ENCODE assay signal across 1 cellular context in genomic region chr17:57373071-57373470, GRCh38.
TF ChIP-seq lines count a peak whose summit lies in the region.

No MANE protein-coding gene starts in this region.

TF ChIP-seq in HepG2, 621 proteins besides CTCF, POLR2A, EP300 and RAD21 (continued from another document and continues in another):
- TF ChIP-seq HOXA9 (CRISPR knock-in tag; IDR thresholded peaks at IDR 0.05; ENCODE audit: borderline replicate concordance), result no peak
- TF ChIP-seq THAP11 (CRISPR knock-in tag; IDR thresholded peaks at IDR 0.05), result no peak
- TF ChIP-seq NCOA2 (CRISPR knock-in tag; IDR thresholded peaks at IDR 0.05), result peak; percentile 71
- TF ChIP-seq HNF4A (CRISPR knock-in tag; IDR thresholded peaks at IDR 0.05), result peak; percentile 17; the same call in 1 of the 2 replicates
- no peak for TF ChIP-seq ZNF451 (CRISPR knock-in tag; IDR thresholded peaks at IDR 0.05)
- 0 out of 2 replicates have a peak, but pooled peaks have one; percentile 28 for TF ChIP-seq FOXK1 (CRISPR knock-in tag; IDR thresholded peaks at IDR 0.05; ENCODE audit: borderline replicate concordance, low read depth)
- no peak for TF ChIP-seq DNMT1 (CRISPR knock-in tag; IDR thresholded peaks at IDR 0.05)
- no peak for TF ChIP-seq PCBP1 (IDR thresholded peaks at IDR 0.05; ENCODE audit: borderline replicate concordance, low read depth, low read length)
- no peak for TF ChIP-seq ZNF101 (CRISPR knock-in tag; IDR thresholded peaks at IDR 0.05; ENCODE audit: borderline replicate concordance, low read depth)
- no peak for TF ChIP-seq ZFY (CRISPR knock-in tag; IDR thresholded peaks at IDR 0.05)
- peak; percentile 33; the same call in 1 of the 2 replicates for TF ChIP-seq MEIS1 (CRISPR knock-in tag; IDR thresholded peaks at IDR 0.05; ENCODE audit: borderline replicate concordance)
- TF ChIP-seq SOX13 (IDR thresholded peaks at IDR 0.05), result no peak
- peak in 1 of 2 experiments; percentile 73; a peak in 2 of 4 replicates for TF ChIP-seq SOX13 (CRISPR knock-in tag; conservative IDR thresholded peaks at IDR 0.05 in 1 of 2, IDR thresholded peaks at IDR 0.05 in 1 of 2)
- peak; percentile 67; the same call in 1 of the 2 replicates for TF ChIP-seq TBX2 (CRISPR knock-in tag; IDR thresholded peaks at IDR 0.05; ENCODE audit: borderline replicate concordance)
- no peak for TF ChIP-seq ZNF570 (CRISPR knock-in tag; IDR thresholded peaks at IDR 0.05; ENCODE audit: borderline replicate concordance)
- TF ChIP-seq, protein P1, sequence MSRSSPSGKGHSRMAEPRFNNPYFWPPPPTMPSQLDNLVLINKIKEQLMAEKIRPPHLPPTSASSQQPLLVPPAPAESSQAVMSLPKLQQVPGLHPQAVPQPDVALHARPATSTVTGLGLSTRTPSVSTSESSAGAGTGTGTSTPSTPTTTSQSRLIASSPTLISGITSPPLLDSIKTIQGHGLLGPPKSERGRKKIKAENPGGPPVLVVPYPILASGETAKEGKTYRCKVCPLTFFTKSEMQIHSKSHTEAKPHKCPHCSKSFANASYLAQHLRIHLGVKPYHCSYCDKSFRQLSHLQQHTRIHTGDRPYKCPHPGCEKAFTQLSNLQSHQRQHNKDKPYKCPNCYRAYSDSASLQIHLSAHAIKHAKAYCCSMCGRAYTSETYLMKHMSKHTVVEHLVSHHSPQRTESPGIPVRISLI (CRISPR knock-in tag; IDR thresholded peaks at IDR 0.05; ENCODE audit: borderline replicate concordance), result peak; percentile 91
- peak; percentile 74 for TF ChIP-seq FOSL2 (CRISPR knock-in tag; IDR thresholded peaks at IDR 0.05)
- TF ChIP-seq MXD3 (CRISPR knock-in tag; IDR thresholded peaks at IDR 0.05), result peak; percentile 38; the same call in 1 of the 2 replicates
- TF ChIP-seq ZIK1 (CRISPR knock-in tag; IDR thresholded peaks at IDR 0.05; ENCODE audit: borderline replicate concordance, low read depth), result no peak
- TF ChIP-seq FOSL1 (CRISPR knock-in tag; IDR thresholded peaks at IDR 0.05; ENCODE audit: borderline replicate concordance), result no peak
- no peak for TF ChIP-seq GRHL1 (CRISPR knock-in tag; conservative IDR thresholded peaks at IDR 0.05)
- TF ChIP-seq, protein P2, sequence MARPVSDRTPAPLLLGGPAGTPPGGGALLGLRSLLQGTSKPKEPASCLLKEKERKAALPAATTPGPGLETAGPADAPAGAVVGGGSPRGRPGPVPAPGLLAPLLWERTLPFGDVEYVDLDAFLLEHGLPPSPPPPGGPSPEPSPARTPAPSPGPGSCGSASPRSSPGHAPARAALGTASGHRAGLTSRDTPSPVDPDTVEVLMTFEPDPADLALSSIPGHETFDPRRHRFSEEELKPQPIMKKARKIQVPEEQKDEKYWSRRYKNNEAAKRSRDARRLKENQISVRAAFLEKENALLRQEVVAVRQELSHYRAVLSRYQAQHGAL (CRISPR knock-in tag; IDR thresholded peaks at IDR 0.05; ENCODE audit: not compliant biosample characterization), result no peak
- TF ChIP-seq ARNTL (CRISPR knock-in tag; IDR thresholded peaks at IDR 0.05), result 0 out of 2 replicates have a peak, but pooled peaks have one; percentile 37
- 0 out of 2 replicates have a peak, but pooled peaks have one; percentile 23 for TF ChIP-seq FOXC1 (CRISPR knock-in tag; IDR thresholded peaks at IDR 0.05; ENCODE audit: borderline replicate concordance)
- peak; percentile 59; the same call in 1 of the 2 replicates for TF ChIP-seq PPARG (CRISPR knock-in tag; conservative IDR thresholded peaks at IDR 0.05)
- no peak for TF ChIP-seq ZNF616 (CRISPR knock-in tag; IDR thresholded peaks at IDR 0.05; ENCODE audit: low read depth)
- TF ChIP-seq CBFB (CRISPR knock-in tag; IDR thresholded peaks at IDR 0.05), result 0 out of 2 replicates have a peak, but pooled peaks have one; percentile 16
- no peak for TF ChIP-seq ELF4 (CRISPR knock-in tag; IDR thresholded peaks at IDR 0.05; ENCODE audit: borderline replicate concordance)
- TF ChIP-seq HOXD1 (CRISPR knock-in tag; IDR thresholded peaks at IDR 0.05), result no peak
- TF ChIP-seq POGZ (CRISPR knock-in tag; IDR thresholded peaks at IDR 0.05), result peak; percentile 40; the same call in 1 of the 2 replicates
- TF ChIP-seq LCORL (IDR thresholded peaks at IDR 0.05), result no peak
- peak; percentile 38; the same call in 1 of the 2 replicates for TF ChIP-seq LCORL (CRISPR knock-in tag; IDR thresholded peaks at IDR 0.05)
- TF ChIP-seq, protein P3, sequence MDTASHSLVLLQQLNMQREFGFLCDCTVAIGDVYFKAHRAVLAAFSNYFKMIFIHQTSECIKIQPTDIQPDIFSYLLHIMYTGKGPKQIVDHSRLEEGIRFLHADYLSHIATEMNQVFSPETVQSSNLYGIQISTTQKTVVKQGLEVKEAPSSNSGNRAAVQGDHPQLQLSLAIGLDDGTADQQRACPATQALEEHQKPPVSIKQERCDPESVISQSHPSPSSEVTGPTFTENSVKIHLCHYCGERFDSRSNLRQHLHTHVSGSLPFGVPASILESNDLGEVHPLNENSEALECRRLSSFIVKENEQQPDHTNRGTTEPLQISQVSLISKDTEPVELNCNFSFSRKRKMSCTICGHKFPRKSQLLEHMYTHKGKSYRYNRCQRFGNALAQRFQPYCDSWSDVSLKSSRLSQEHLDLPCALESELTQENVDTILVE (CRISPR knock-in tag; IDR thresholded peaks at IDR 0.05), result no peak
- TF ChIP-seq SMC3 (IDR thresholded peaks at IDR 0.05; ENCODE audit: low read length), result no peak
- TF ChIP-seq ZNF350 (CRISPR knock-in tag; IDR thresholded peaks at IDR 0.05; ENCODE audit: borderline replicate concordance, low read depth), result no peak
- 0 out of 2 replicates have a peak, but pooled peaks have one; percentile 9 for TF ChIP-seq ZNF430 (CRISPR knock-in tag; IDR thresholded peaks at IDR 0.05)
- TF ChIP-seq PRDM10 (CRISPR knock-in tag; IDR thresholded peaks at IDR 0.05; ENCODE audit: low read depth), result no peak
- 0 out of 2 replicates have a peak, but pooled peaks have one; percentile 44 for TF ChIP-seq ZNF205 (CRISPR knock-in tag; IDR thresholded peaks at IDR 0.05)
- peak; percentile 45; the same call in 1 of the 2 replicates for TF ChIP-seq FOXO1 (CRISPR knock-in tag; IDR thresholded peaks at IDR 0.05)
- peak; percentile 42; the same call in 1 of the 2 replicates for TF ChIP-seq SOX5 (CRISPR knock-in tag; IDR thresholded peaks at IDR 0.05; ENCODE audit: borderline replicate concordance)
- TF ChIP-seq, protein P4, sequence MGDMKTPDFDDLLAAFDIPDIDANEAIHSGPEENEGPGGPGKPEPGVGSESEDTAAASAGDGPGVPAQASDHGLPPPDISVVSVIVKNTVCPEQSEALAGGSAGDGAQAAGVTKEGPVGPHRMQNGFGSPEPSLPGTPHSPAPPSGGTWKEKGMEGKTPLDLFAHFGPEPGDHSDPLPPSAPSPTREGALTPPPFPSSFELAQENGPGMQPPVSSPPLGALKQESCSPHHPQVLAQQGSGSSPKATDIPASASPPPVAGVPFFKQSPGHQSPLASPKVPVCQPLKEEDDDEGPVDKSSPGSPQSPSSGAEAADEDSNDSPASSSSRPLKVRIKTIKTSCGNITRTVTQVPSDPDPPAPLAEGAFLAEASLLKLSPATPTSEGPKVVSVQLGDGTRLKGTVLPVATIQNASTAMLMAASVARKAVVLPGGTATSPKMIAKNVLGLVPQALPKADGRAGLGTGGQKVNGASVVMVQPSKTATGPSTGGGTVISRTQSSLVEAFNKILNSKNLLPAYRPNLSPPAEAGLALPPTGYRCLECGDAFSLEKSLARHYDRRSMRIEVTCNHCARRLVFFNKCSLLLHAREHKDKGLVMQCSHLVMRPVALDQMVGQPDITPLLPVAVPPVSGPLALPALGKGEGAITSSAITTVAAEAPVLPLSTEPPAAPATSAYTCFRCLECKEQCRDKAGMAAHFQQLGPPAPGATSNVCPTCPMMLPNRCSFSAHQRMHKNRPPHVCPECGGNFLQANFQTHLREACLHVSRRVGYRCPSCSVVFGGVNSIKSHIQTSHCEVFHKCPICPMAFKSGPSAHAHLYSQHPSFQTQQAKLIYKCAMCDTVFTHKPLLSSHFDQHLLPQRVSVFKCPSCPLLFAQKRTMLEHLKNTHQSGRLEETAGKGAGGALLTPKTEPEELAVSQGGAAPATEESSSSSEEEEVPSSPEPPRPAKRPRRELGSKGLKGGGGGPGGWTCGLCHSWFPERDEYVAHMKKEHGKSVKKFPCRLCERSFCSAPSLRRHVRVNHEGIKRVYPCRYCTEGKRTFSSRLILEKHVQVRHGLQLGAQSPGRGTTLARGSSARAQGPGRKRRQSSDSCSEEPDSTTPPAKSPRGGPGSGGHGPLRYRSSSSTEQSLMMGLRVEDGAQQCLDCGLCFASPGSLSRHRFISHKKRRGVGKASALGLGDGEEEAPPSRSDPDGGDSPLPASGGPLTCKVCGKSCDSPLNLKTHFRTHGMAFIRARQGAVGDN (CRISPR knock-in tag; IDR thresholded peaks at IDR 0.05), result peak; percentile 35; the same call in 1 of the 2 replicates
- TF ChIP-seq SIX1 (CRISPR knock-in tag; IDR thresholded peaks at IDR 0.05; ENCODE audit: borderline replicate concordance), result peak; percentile 99
- no peak for TF ChIP-seq ZNF292 (CRISPR knock-in tag; IDR thresholded peaks at IDR 0.05; ENCODE audit: borderline replicate concordance, low read depth)
- TF ChIP-seq, protein P5, sequence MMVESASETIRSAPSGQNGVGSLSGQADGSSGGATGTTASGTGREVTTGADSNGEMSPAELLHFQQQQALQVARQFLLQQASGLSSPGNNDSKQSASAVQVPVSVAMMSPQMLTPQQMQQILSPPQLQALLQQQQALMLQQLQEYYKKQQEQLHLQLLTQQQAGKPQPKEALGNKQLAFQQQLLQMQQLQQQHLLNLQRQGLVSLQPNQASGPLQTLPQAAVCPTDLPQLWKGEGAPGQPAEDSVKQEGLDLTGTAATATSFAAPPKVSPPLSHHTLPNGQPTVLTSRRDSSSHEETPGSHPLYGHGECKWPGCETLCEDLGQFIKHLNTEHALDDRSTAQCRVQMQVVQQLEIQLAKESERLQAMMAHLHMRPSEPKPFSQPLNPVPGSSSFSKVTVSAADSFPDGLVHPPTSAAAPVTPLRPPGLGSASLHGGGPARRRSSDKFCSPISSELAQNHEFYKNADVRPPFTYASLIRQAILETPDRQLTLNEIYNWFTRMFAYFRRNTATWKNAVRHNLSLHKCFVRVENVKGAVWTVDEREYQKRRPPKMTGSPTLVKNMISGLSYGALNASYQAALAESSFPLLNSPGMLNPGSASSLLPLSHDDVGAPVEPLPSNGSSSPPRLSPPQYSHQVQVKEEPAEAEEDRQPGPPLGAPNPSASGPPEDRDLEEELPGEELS (CRISPR knock-in tag; IDR thresholded peaks at IDR 0.05), result peak; percentile 75
- TF ChIP-seq ZNF724P (CRISPR knock-in tag; IDR thresholded peaks at IDR 0.05; ENCODE audit: borderline replicate concordance), result no peak
- no peak for TF ChIP-seq JUND (CRISPR knock-in tag; IDR thresholded peaks at IDR 0.05)
- TF ChIP-seq ZC3H4 (CRISPR knock-in tag; IDR thresholded peaks at IDR 0.05; ENCODE audit: borderline replicate concordance), result no peak
- peak; percentile 25; the same call in 1 of the 2 replicates for TF ChIP-seq ZNF770 (CRISPR knock-in tag; IDR thresholded peaks at IDR 0.05)
- TF ChIP-seq ZSCAN22 (CRISPR knock-in tag; IDR thresholded peaks at IDR 0.05), result no peak
- no peak for TF ChIP-seq JUN (CRISPR knock-in tag; IDR thresholded peaks at IDR 0.05)
- TF ChIP-seq NR2F2 (IDR thresholded peaks at IDR 0.05; ENCODE audit: borderline replicate concordance, low read depth), result no peak
